In genomic region chr7:100682228-100682741, GRCh38 we compare ENCODE assay signal across 16 cellular contexts. TPM values are rescaled to one million over a fixed set of nuclear protein-coding genes. Genes with fewer than 3 reads are reported as not detected.
A peak's percentile ranks its signal among the peaks of the same experiment; 100 is the strongest.
DNase-seq lines count a peak whose midpoint lies in the region; ATAC-seq, FAIRE-seq and TF ChIP-seq lines count a peak whose summit lies in the region.
"Had no signal": no experiment of that assay in that cellular context is flagged by ENCODE, and none has a peak within 500 bp of the region (broad histone marks: within the 10 kb centered on the region; RNA-seq: fewer than 3 reads in every experiment).

No MANE protein-coding gene starts in this region.

- H3K4me3 Mint-ChIP-seq in activated T-cell treated with anti-CD3 and anti-CD28 coated beads, Interleukin-2, amount 50 U/mL, for 4 hours = no peak overlapping the region
- no peak overlapping the region for H3K4me3 Mint-ChIP-seq in nephron progenitor cell
- H3K4me3 Mint-ChIP-seq: activated naive CD8-positive, alpha-beta T cell treated with anti-CD3 and anti-CD28 coated beads for 36 hours had no signal

- H3K27me3 Mint-ChIP-seq in activated T-cell treated with anti-CD3 and anti-CD28 coated beads, Interleukin-2, amount 50 U/mL, for 4 hours (ENCODE audit: low read depth) = no peaks in the 10 kb centered on the region
- H3K27me3 Mint-ChIP-seq in nephron progenitor cell (ENCODE audit: low read depth, poor library complexity) = no peaks in the 10 kb centered on the region
- H3K27me3 Mint-ChIP-seq: activated naive CD8-positive, alpha-beta T cell treated with anti-CD3 and anti-CD28 coated beads for 36 hours had no signal

- H3K27me3 ChIP-seq in GM23248 (replicated peaks; ENCODE audit: insufficient read depth) = no peaks in the 10 kb centered on the region
- H3K27me3 ChIP-seq: left lung had no signal

- in situ Hi-C loops in GM23248 (cut with MboI) = no loop called here

- no peak overlapping the region for H3K27ac ChIP-seq in GM23248
- H3K27ac ChIP-seq: left lung had no signal

- H3K4me3 ChIP-seq in GM23248 = no peak overlapping the region
- H3K4me3 ChIP-seq: coronary artery, left lung had no signal

- H3K27ac Mint-ChIP-seq in nephron progenitor cell = no peak overlapping the region
- H3K27ac Mint-ChIP-seq: activated naive CD8-positive, alpha-beta T cell treated with anti-CD3 and anti-CD28 coated beads for 36 hours had no signal

- ATAC-seq in activated T-cell treated with anti-CD3 and anti-CD28 coated beads, Interleukin-2, amount 50 U/mL, for 4 hours = peak; percentile 35 to 36
- ATAC-seq in HG03521 (IDR thresholded peaks at IDR 0.05; ENCODE audit: unreplicated experiment) = no peak
- ATAC-seq: left lung had no signal

- no peak overlapping the region for H2AFZ ChIP-seq in GM23248

- H3K9me2 ChIP-seq in GM23248 (ENCODE audit: insufficient read depth) = no peaks in the 10 kb centered on the region

- H3K79me2 ChIP-seq in GM23248 (ENCODE audit: insufficient read depth) = peaks cover 4% of the 10 kb centered on the region; the same call in 1 of the 2 replicates

- no peaks in the 10 kb centered on the region for H3K9me3 Mint-ChIP-seq in activated T-cell treated with anti-CD3 and anti-CD28 coated beads, Interleukin-2, amount 50 U/mL, for 4 hours
- no peaks in the 10 kb centered on the region for H3K9me3 Mint-ChIP-seq in nephron progenitor cell
- H3K9me3 Mint-ChIP-seq: activated naive CD8-positive, alpha-beta T cell treated with anti-CD3 and anti-CD28 coated beads for 36 hours had no signal

- no peaks in the 10 kb centered on the region for H4K20me1 ChIP-seq in GM23248 (ENCODE audit: insufficient read depth)

- H3K36me3 Mint-ChIP-seq in activated T-cell treated with anti-CD3 and anti-CD28 coated beads, Interleukin-2, amount 50 U/mL, for 4 hours (ENCODE audit: insufficient read depth) = peaks cover 22% of the 10 kb centered on the region
- H3K36me3 Mint-ChIP-seq in nephron progenitor cell (ENCODE audit: low read depth) = peaks cover 20% of the 10 kb centered on the region

- peaks cover 4% of the 10 kb centered on the region; the same call in 1 of the 2 replicates for H3K36me3 ChIP-seq in GM23248 (ENCODE audit: low read depth)

- no peak overlapping the region for H3K9ac ChIP-seq in GM23248

- no peaks in the 10 kb centered on the region for H3K9me3 ChIP-seq in GM23248 (ENCODE audit: low read depth)
- H3K9me3 ChIP-seq: left lung had no signal

- no peaks in the 10 kb centered on the region for H3F3A ChIP-seq in GM23248 (ENCODE audit: insufficient read depth)

- no peaks in the 10 kb centered on the region for H3K4me1 ChIP-seq in GM23248 (ENCODE audit: insufficient read depth)

- H3K4me1 Mint-ChIP-seq in activated T-cell treated with anti-CD3 and anti-CD28 coated beads, Interleukin-2, amount 50 U/mL, for 4 hours (ENCODE audit: low read depth) = peaks cover 23% of the 10 kb centered on the region
- H3K4me1 Mint-ChIP-seq in nephron progenitor cell = peaks cover 20% of the 10 kb centered on the region

- H3K4me2 ChIP-seq in GM23248 (ENCODE audit: unreplicated experiment) = no peak overlapping the region

- DNase-seq in AG08396 (ENCODE audit: low spot score) (peak; percentile 17), GM23248 (peak; percentile 44), iris pigment epithelial cell (ENCODE audit: low read depth) (peak; percentile 35), nephron progenitor cell (no peak), NCI-H1105 (lab: John Stamatoyannopoulos, UW) (no peak), HTR-8/SVneo (ENCODE audit: insufficient read length, low spot score) (no peak)
- no peak for DNase-seq in activated T-cell treated with anti-CD3 and anti-CD28 coated beads, Interleukin-2, amount 50 U/mL, for 4 hours
- DNase-seq: activated naive CD8-positive, alpha-beta T cell treated with anti-CD3 and anti-CD28 coated beads for 36 hours; hippocampal formation; NCI-H1417 treated with DMSO at 0.1 percent for 48 hours; NCI-H510A treated with DMSO at 0.1 percent for 48 hours had no signal

- 71 to 81% methylated on average over 21 to 25 of the region's 25 CpGs for WGBS in GM23248 (ENCODE audit: low coverage in 1 of 2, low lambda C conversion rate in 2 of 2, missing lambda C conversion rate in 2 of 2), 2 experiments

- no peak for FAIRE-seq in HTR-8/SVneo (lab: Jason Lieb, UNC)

- no peak for TF ChIP-seq CTCF in nephron progenitor cell (IDR thresholded peaks at IDR 0.05)

RNA-seq across cellular contexts. Expression of gene GNB2, which starts 8.7 kb away (rescaled TPM):
- total RNA-seq in GM23248 (2014; rRNA removed; shearing (Covaris generic)) = 65.6 and 89.8 TPM in 2 replicates
- polyA plus RNA-seq in GM23248 (2016; fragmentation: Nextera tagmentation; extraction: Ambion mirVana) = 130 and 132 TPM in 2 replicates
- 100 to 1,000 TPM; 209 to 231 (median 215) TPM for total RNA-seq in activated T-cell treated with anti-CD3 and anti-CD28 coated beads, Interleukin-2, amount 50 U/mL, for 4 hours

RNA-seq across cellular contexts. Expression of gene GIGYF1, which starts 11.8 kb away (rescaled TPM):
- total RNA-seq in GM23248 (2014; rRNA removed; shearing (Covaris generic)) = 15.6 and 19.5 TPM in 2 replicates
- 6.4 and 7.4 TPM in 2 replicates for polyA plus RNA-seq in GM23248 (2016; fragmentation: Nextera tagmentation; extraction: Ambion mirVana)
- total RNA-seq in activated T-cell treated with anti-CD3 and anti-CD28 coated beads, Interleukin-2, amount 50 U/mL, for 4 hours = 10 to 100 TPM; 56.2 to 88.3 (median 58.0) TPM

RNA-seq across cellular contexts. Expression of gene POP7, which starts 23.6 kb away (rescaled TPM):
- total RNA-seq in GM23248 (2014; rRNA removed; shearing (Covaris generic)) = 31.3 and 35.2 TPM in 2 replicates
- 63.4 and 67.9 TPM in 2 replicates for polyA plus RNA-seq in GM23248 (2016; fragmentation: Nextera tagmentation; extraction: Ambion mirVana)
- 100 to 1,000 TPM in 1 of 3 donors, 10 to 100 TPM in 2; 77.3 to 106 (median 85.9) TPM for total RNA-seq in activated T-cell treated with anti-CD3 and anti-CD28 coated beads, Interleukin-2, amount 50 U/mL, for 4 hours

RNA-seq across cellular contexts. Expression of gene ACTL6B, which starts 26.0 kb away (rescaled TPM):
- total RNA-seq in GM23248 (2014; rRNA removed; shearing (Covaris generic)) = not detected in 2 replicates
- not detected in 2 replicates for polyA plus RNA-seq in GM23248 (2016; fragmentation: Nextera tagmentation; extraction: Ambion mirVana)
- not detected for total RNA-seq in activated T-cell treated with anti-CD3 and anti-CD28 coated beads, Interleukin-2, amount 50 U/mL, for 4 hours
- total RNA-seq: activated naive CD8-positive, alpha-beta T cell treated with anti-CD3 and anti-CD28 coated beads for 36 hours; esophagus mucosa; left lung had no signal

RNA-seq across cellular contexts. Expression of gene EPO, which starts 38.0 kb away (rescaled TPM):
- total RNA-seq in GM23248 (2014; rRNA removed; shearing (Covaris generic)) = not detected in 2 replicates
- not detected in 2 replicates for polyA plus RNA-seq in GM23248 (2016; fragmentation: Nextera tagmentation; extraction: Ambion mirVana)
- not detected for total RNA-seq in activated T-cell treated with anti-CD3 and anti-CD28 coated beads, Interleukin-2, amount 50 U/mL, for 4 hours
- total RNA-seq: activated naive CD8-positive, alpha-beta T cell treated with anti-CD3 and anti-CD28 coated beads for 36 hours; esophagus mucosa; left lung; urinary bladder had no signal
- polyA plus RNA-seq: urinary bladder had no signal

Comparison
In these comparisons a context has a peak if more than half of its experiments do, and no peak if none do; other contexts are left out.
1. DNase-seq: peak in AG08396 (single experiment), GM23248 (single experiment) and iris pigment epithelial cell (single experiment); none in activated T-cell treated with anti-CD3 and anti-CD28 coated beads, Interleukin-2, amount 50 U/mL, for 4 hours (single experiment), nephron progenitor cell (single experiment), NCI-H1105 (single experiment) and HTR-8/SVneo (single experiment).